In genomic region chr10:119687192-119688032, GRCh38 we compare ENCODE assay signal across 8 cellular contexts. TPM values are rescaled to one million over a fixed set of nuclear protein-coding genes. Genes with fewer than 3 reads are reported as not detected.
A peak's percentile ranks its signal among the peaks of the same experiment; 100 is the strongest.
DNase-seq lines count a peak whose midpoint lies in the region; ATAC-seq and TF ChIP-seq lines count a peak whose summit lies in the region.

No MANE protein-coding gene starts in this region.

- intact Hi-C loops in sigmoid colon (cut with DNase I), result loop anchor here (1.0 to 5.0 kb wide), 2 partner anchors 36 to 170 kb away; no protein-coding TSS in a partner anchor

- no peaks in the 10 kb centered on the region for H3K9me3 ChIP-seq in sigmoid colon

- H3K27me3 ChIP-seq in H7 (ENCODE audit: control insufficient read depth, insufficient read depth, low read length) (no peaks in the 10 kb centered on the region), foreskin keratinocyte (no peaks in the 10 kb centered on the region), sigmoid colon (no peaks in the 10 kb centered on the region)

- H3K4me3 ChIP-seq in H7 (ENCODE audit: insufficient read depth, low read depth, low read length) (peak overlapping the region; percentile 53), sigmoid colon (no peak overlapping the region)

- peak; percentile 90 for DNase-seq in H7
- peak; percentile 67 to 82 for DNase-seq in foreskin keratinocyte
- DNase-seq in sigmoid colon, result no peak
- no peak for DNase-seq in SHP77 (lab: John Stamatoyannopoulos, UW)
- no peak for DNase-seq in CD1c-positive myeloid dendritic cell (ENCODE audit: extremely low spot score)
- DNase-seq in NCI-H2081 (lab: John Stamatoyannopoulos, UW), result no peak

- H3K36me3 ChIP-seq in H7 (replicated peaks; ENCODE audit: control insufficient read depth, insufficient read depth, low read length) (no peaks in the 10 kb centered on the region), sigmoid colon (no peaks in the 10 kb centered on the region)

- TF ChIP-seq POLR2A in sigmoid colon (IDR thresholded peaks at IDR 0.05), result no peak

- H3K27ac ChIP-seq in foreskin keratinocyte (peak overlapping the region; percentile 87), sigmoid colon (peak overlapping the region in 3 of 4 donors; percentile 29 to 59 (median 49))

- no peak for TF ChIP-seq EP300 in sigmoid colon (IDR thresholded peaks at IDR 0.05)

- WGBS in sigmoid colon, 2 donors, result 77% methylated on average over 10 of the region's 10 CpGs

- TF ChIP-seq CTCF in foreskin keratinocyte (conservative IDR thresholded peaks at IDR 0.05) (no peak), sigmoid colon (IDR thresholded peaks at IDR 0.05) (no peak)

- ATAC-seq in SK-N-SH treated with all-trans-retinoic acid at 6 μM for 48 hours (peak; percentile 12), foreskin keratinocyte (no peak), GM18867 (IDR thresholded peaks at IDR 0.05; ENCODE audit: unreplicated experiment) (no peak)

- H3K4me1 ChIP-seq in foreskin keratinocyte (peaks cover 16% of the 10 kb centered on the region), sigmoid colon (peaks cover 0 to 11% (median 2%) of the 10 kb centered on the region in 4 donors)

TF ChIP-seq in SK-N-SH treated with all-trans-retinoic acid at 6 μM for 48 hours, 23 proteins besides CTCF, POLR2A, EP300 and RAD21:
- no peak for TF ChIP-seq ESRRG (CRISPR knock-in tag; IDR thresholded peaks at IDR 0.05)
- no peak for TF ChIP-seq ZFP30 (CRISPR knock-in tag; IDR thresholded peaks at IDR 0.05)
- no peak for TF ChIP-seq ISL1 (CRISPR knock-in tag; IDR thresholded peaks at IDR 0.05)
- TF ChIP-seq, protein P1, sequence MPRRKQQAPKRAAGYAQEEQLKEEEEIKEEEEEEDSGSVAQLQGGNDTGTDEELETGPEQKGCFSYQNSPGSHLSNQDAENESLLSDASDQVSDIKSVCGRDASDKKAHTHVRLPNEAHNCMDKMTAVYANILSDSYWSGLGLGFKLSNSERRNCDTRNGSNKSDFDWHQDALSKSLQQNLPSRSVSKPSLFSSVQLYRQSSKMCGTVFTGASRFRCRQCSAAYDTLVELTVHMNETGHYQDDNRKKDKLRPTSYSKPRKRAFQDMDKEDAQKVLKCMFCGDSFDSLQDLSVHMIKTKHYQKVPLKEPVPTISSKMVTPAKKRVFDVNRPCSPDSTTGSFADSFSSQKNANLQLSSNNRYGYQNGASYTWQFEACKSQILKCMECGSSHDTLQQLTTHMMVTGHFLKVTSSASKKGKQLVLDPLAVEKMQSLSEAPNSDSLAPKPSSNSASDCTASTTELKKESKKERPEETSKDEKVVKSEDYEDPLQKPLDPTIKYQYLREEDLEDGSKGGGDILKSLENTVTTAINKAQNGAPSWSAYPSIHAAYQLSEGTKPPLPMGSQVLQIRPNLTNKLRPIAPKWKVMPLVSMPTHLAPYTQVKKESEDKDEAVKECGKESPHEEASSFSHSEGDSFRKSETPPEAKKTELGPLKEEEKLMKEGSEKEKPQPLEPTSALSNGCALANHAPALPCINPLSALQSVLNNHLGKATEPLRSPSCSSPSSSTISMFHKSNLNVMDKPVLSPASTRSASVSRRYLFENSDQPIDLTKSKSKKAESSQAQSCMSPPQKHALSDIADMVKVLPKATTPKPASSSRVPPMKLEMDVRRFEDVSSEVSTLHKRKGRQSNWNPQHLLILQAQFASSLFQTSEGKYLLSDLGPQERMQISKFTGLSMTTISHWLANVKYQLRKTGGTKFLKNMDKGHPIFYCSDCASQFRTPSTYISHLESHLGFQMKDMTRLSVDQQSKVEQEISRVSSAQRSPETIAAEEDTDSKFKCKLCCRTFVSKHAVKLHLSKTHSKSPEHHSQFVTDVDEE (CRISPR knock-in tag; IDR thresholded peaks at IDR 0.05), result no peak
- TF ChIP-seq GLIS3 (CRISPR knock-in tag; IDR thresholded peaks at IDR 0.05), result no peak
- TF ChIP-seq TOX (CRISPR knock-in tag; IDR thresholded peaks at IDR 0.05; ENCODE audit: borderline replicate concordance), result no peak

RNA-seq across cellular contexts. Expression of gene BAG3, which starts 36.2 kb away (rescaled TPM):
- 8.4 and 8.6 TPM in 2 replicates for total RNA-seq in H7 (2014; rRNA removed; shearing (Covaris generic))
- 60.7 and 65.4 TPM in 2 replicates for total RNA-seq in foreskin keratinocyte
- 73.6 and 74.2 TPM in 2 replicates for polyA plus RNA-seq in foreskin keratinocyte
- total RNA-seq in sigmoid colon, result 10 to 100 TPM; 32.9 to 62.4 (median 43.9) TPM
- 10 to 100 TPM; 10.8 to 22.5 (median 16.9) TPM for polyA plus RNA-seq in sigmoid colon

RNA-seq across cellular contexts. Expression of gene INPP5F, which starts 38.4 kb away (rescaled TPM):
- total RNA-seq in H7 (2014; rRNA removed; shearing (Covaris generic)), result 141 and 152 TPM in 2 replicates
- 25.9 and 27.5 TPM in 2 replicates for total RNA-seq in foreskin keratinocyte
- 14.1 and 16.6 TPM in 2 replicates for polyA plus RNA-seq in foreskin keratinocyte
- total RNA-seq in sigmoid colon, result 10 to 100 TPM; 16.0 to 22.2 (median 19.2) TPM
- polyA plus RNA-seq in sigmoid colon, result 1 to 10 TPM; 4.4 to 7.7 (median 6.6) TPM

Comparison
In these comparisons a context has a peak if more than half of its experiments do, and no peak if none do; other contexts are left out.
1. DNase-seq: peak in H7 (single experiment) and foreskin keratinocyte (2 of 2); none in sigmoid colon (single experiment), SHP77 (0 of 2), CD1c-positive myeloid dendritic cell (single experiment) and NCI-H2081 (0 of 2).